In the genomic region with DNA sequence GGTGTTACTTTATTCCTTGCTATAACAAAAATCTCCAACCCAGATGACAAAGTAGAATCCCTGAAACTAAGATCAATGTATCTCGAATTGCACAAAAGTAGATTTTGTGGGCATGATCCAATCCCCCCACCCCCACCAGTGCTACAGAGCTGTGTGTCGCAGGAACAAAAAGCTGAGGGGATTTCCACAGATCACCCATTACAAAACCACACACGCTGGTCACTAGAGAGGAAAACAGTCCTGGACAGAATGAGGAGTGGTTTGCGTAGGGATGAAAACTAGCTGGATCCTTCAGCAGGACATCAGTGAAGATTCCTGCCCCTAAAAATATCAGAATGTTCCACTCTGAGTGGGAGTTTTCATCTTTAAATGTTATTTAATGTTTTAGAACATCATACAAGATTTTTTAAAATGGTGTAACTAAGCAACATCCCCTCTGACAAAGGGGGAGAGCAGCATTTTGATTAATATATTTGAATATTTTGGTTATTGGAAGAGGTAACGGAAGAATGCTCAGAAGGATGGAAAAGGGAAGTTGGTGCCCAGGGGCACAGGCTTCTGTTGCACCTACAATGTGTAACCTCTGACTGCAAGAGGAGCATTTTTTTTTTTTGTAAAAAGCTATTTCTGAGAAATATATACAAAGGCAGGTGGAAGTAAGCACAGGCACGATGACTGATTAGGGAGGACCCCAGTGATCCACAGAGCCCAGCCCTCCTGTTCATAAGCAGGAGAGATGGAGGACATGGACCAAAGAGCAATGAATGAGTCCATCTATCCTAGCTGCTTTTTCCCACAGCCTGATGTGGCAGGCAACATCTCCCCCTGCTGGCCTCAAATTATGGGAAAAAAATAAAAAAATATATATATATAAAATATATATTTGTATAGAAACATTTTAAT, we compare ENCODE assay signal across 8 cellular contexts.
A peak's percentile ranks its signal among the peaks of the same experiment; 100 is the strongest.
DNase-seq lines count a peak whose midpoint lies in the region; ATAC-seq and TF ChIP-seq lines count a peak whose summit lies in the region.

No MANE protein-coding gene starts in this region.

- no peaks in the 10 kb centered on the region for H3K36me3 Mint-ChIP-seq in activated B cell treated with CpG ODN at 0.5 μM for 24 hours (ENCODE audit: low read depth)
- no peaks in the 10 kb centered on the region for H3K36me3 Mint-ChIP-seq in progenitor cell of endocrine pancreas (ENCODE audit: insufficient read depth)

- H3K4me1 Mint-ChIP-seq in activated B cell treated with CpG ODN at 0.5 μM for 24 hours (peaks cover 20% of the 10 kb centered on the region), progenitor cell of endocrine pancreas (ENCODE audit: low read depth) (no peaks in the 10 kb centered on the region)

- in situ Hi-C loops in KBM-7 (cut with MboI; ENCODE audit: low pct_unique_long_range_greater_than_20kb, low sequenced_read_pairs) = no loop called here

- H3K4me3 Mint-ChIP-seq in activated B cell treated with CpG ODN at 0.5 μM for 24 hours (no peak overlapping the region), progenitor cell of endocrine pancreas (ENCODE audit: low read depth) (no peak overlapping the region)

- H3K27me3 Mint-ChIP-seq in activated B cell treated with CpG ODN at 0.5 μM for 24 hours (no peaks in the 10 kb centered on the region), progenitor cell of endocrine pancreas (no peaks in the 10 kb centered on the region)

- CTCF ChIA-PET in activated B cell treated with CpG ODN at 0.5 μM for 24 hours (lab: Charles Lee) = interaction anchor here (0.8 to 4.8 kb wide), 22 partner anchors 11 to 839 kb away, joined by 3 to 111 read pairs (median 4); partner anchors contain the start of gene DNAH7

- DNase-seq in activated effector memory CD4-positive, alpha-beta T cell treated with anti-CD3 and anti-CD28 coated beads, Interleukin-2, amount 50 U/mL, for 16 hours = peak; percentile 65
- no peak for DNase-seq in activated effector memory CD4-positive, alpha-beta T cell treated with Interleukin-2 at 50 U/mL for 16 hours
- DNase-seq in KBM-7 (peak; percentile 53), activated B cell treated with CpG ODN at 0.5 μM for 24 hours (no peak), erythroblast (lab: John Stamatoyannopoulos, UW) (peak; percentile 14 to 47), progenitor cell of endocrine pancreas (ENCODE audit: low spot score, unreplicated experiment) (no peak)
- no peak for DNase-seq in activated CD8-positive, alpha-beta memory T cell treated with anti-CD3 and anti-CD28 coated beads for 24 hours

- H3K9me3 Mint-ChIP-seq in activated B cell treated with CpG ODN at 0.5 μM for 24 hours (no peaks in the 10 kb centered on the region), progenitor cell of endocrine pancreas (ENCODE audit: low read depth) (no peaks in the 10 kb centered on the region)

- H3K27ac Mint-ChIP-seq in activated B cell treated with CpG ODN at 0.5 μM for 24 hours (peak overlapping the region; percentile 42), progenitor cell of endocrine pancreas (no peak overlapping the region)

- TF ChIP-seq CTCF in activated B cell treated with CpG ODN at 0.5 μM for 24 hours (IDR thresholded peaks at IDR 0.05) (no peak), progenitor cell of endocrine pancreas (IDR thresholded peaks at IDR 0.05; ENCODE audit: unreplicated experiment) (peak; percentile 70)

- no peak for TF ChIP-seq POLR2A in erythroblast (IDR thresholded peaks at IDR 0.05; ENCODE audit: low read length)

- intact Hi-C loops in activated B cell treated with CpG ODN at 0.5 μM for 24 hours (cut with micrococcal nuclease) = loop anchor here (1.0 to 5.0 kb wide), 7 partner anchors 39 to 672 kb away; partner anchors contain the start of gene DNAH7

- ATAC-seq in activated B cell treated with CpG ODN at 0.5 μM for 24 hours (ENCODE audit: low read depth) = peak; percentile 68
- ATAC-seq in HG02642 (IDR thresholded peaks at IDR 0.05; ENCODE audit: poor library complexity, unreplicated experiment) = no peak

- POLR2A ChIA-PET in activated B cell treated with CpG ODN at 0.5 μM for 24 hours (lab: Charles Lee) = interaction anchor here (0.6 to 1.8 kb wide), 7 partner anchors 60 to 1179 kb away, joined by 3 to 7 read pairs (median 5); partner anchors contain the start of gene MOB4

Comparison
In these comparisons a context has a peak if more than half of its experiments do, and no peak if none do; other contexts are left out.
1. DNase-seq: peak in activated effector memory CD4-positive, alpha-beta T cell treated with anti-CD3 and anti-CD28 coated beads, Interleukin-2, amount 50 U/mL, for 16 hours (single experiment), KBM-7 (single experiment) and erythroblast (2 of 2); none in activated effector memory CD4-positive, alpha-beta T cell treated with Interleukin-2 at 50 U/mL for 16 hours (single experiment), activated B cell treated with CpG ODN at 0.5 μM for 24 hours (single experiment), progenitor cell of endocrine pancreas (single experiment) and activated CD8-positive, alpha-beta memory T cell treated with anti-CD3 and anti-CD28 coated beads for 24 hours (single experiment).